In the genomic region with DNA sequence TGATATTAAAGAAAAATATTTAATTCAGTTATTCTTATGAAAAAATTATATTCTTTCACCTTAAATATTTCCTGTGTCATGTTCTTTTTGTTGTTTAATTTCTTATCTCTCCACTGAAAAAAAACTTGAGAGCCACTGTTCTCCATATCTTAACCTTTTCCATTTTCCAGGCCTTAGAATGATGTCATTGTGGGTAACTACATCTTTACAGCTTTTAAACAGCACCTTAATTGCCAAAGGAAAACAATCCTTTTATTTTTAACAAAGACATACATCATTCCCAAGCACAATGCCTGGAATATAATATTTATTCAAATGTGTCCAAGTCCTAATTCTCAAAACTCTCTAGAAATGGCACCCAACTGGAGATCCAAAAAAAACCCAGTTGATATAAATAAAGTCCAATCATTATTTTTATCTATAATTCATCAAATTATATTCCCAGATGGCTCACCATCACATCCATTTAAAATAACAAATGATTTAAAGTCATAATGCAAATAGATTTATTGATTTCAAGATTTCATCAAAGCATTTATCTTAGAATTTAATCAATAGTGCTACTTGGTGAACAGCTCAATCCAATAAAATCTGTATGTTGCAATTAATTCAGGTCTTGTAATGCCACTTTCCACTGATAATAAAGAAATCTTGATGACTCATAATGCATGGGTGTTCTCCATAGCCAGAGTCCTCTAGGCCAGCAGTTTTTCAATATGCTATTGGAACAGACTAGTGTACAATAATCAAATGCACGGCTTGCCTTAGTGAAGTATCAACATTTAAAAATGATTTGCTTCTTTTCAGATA, we compare ENCODE assay signal across 18 cellular contexts.
DNase-seq lines count a peak whose midpoint lies in the region; ATAC-seq, FAIRE-seq and TF ChIP-seq lines count a peak whose summit lies in the region.
"Had no signal": no experiment of that assay in that cellular context is flagged by ENCODE, and none has a peak within 500 bp of the region (broad histone marks: within the 10 kb centered on the region; RNA-seq: fewer than 3 reads in every experiment).

No MANE protein-coding gene starts in this region.

- H3K4me1 Mint-ChIP-seq in T-helper 17 cell: no peaks in the 10 kb centered on the region
- H3K4me1 Mint-ChIP-seq: IgD-negative memory B cell had no signal

- BruUV-seq in HepG2 (replicated peaks; lab: Mats Ljungman, UMichigan): no TSS peak

- TF ChIP-seq POLR2A in HepG2 (IDR thresholded peaks at IDR 0.05; ENCODE audit: insufficient read depth in 1 of 2, low read depth in 2 of 2, low read length in 2 of 2) (no peak), right lobe of liver (IDR thresholded peaks at IDR 0.05) (no peak)

- H3K4me3 ChIP-seq in HepG2 (replicated peaks in 1 of 3; ENCODE audit: insufficient read depth in 1 of 3, low read depth in 2 of 3, low read length in 3 of 3) (no peak overlapping the region), right lobe of liver (no peak overlapping the region), fibroblast of villous mesenchyme (ENCODE audit: low read depth, low read length) (no peak overlapping the region), ascending aorta (no peak overlapping the region)
- H3K4me3 ChIP-seq: BLaER1 treated with 17β-estradiol and CSF1 and Interleukin-3, amounts not matched to agents 10 nM and 100 nM had no signal

- H3K9me3 ChIP-seq in HepG2 (ENCODE audit: low read length): no peaks in the 10 kb centered on the region
- H3K9me3 ChIP-seq in right lobe of liver: no peaks in the 10 kb centered on the region
- no peaks in the 10 kb centered on the region for H3K9me3 ChIP-seq in T-helper 17 cell (ENCODE audit: control insufficient read depth, low read length, poor library complexity, severe bottlenecking)
- no peaks in the 10 kb centered on the region for H3K9me3 ChIP-seq in ascending aorta
- H3K9me3 ChIP-seq: BLaER1 treated with 17β-estradiol and CSF1 and Interleukin-3, amounts not matched to agents 10 nM and 100 nM had no signal

- no peak overlapping the region for H3K27ac Mint-ChIP-seq in T-helper 17 cell
- H3K27ac Mint-ChIP-seq: IgD-negative memory B cell had no signal

- FAIRE-seq in HepG2 (lab: Jason Lieb, UNC): no peak
- FAIRE-seq: A204.1, GM12892, H1 had no signal

- H3K79me2 ChIP-seq in HepG2 (ENCODE audit: insufficient read depth, low read length): no peaks in the 10 kb centered on the region

- peaks cover 14% of the 10 kb centered on the region for H3K27me3 Mint-ChIP-seq in T-helper 17 cell

- CTCF ChIA-PET in HepG2 (lab: Yijun Ruan, JAX; ENCODE audit: low intra/inter-chr PET ratio, low total read pairs): no interaction called here

- H3K27me3 ChIP-seq in HepG2 (ENCODE audit: control insufficient read depth in 1 of 2, insufficient read depth in 2 of 2, low read length in 2 of 2): no peaks in the 10 kb centered on the region
- H3K27me3 ChIP-seq in right lobe of liver: no peaks in the 10 kb centered on the region
- H3K27me3 ChIP-seq in ascending aorta: no peaks in the 10 kb centered on the region
- H3K27me3 ChIP-seq: BLaER1 treated with 17β-estradiol and CSF1 and Interleukin-3, amounts not matched to agents 10 nM and 100 nM had no signal

- ATAC-seq in HepG2: no peak
- no peak for ATAC-seq in right lobe of liver
- no peak for ATAC-seq in T-helper 17 cell
- no peak for ATAC-seq in HG02759 (IDR thresholded peaks at IDR 0.05; ENCODE audit: unreplicated experiment)

- WGBS in HepG2 (ENCODE audit: low lambda C conversion rate): 95% methylated on average over 1 of the region's 1 CpG
- 100% methylated on average over 1 of the region's 1 CpG for WGBS in right lobe of liver (ENCODE audit: insufficient coverage, low coverage, low lambda C conversion rate, missing lambda C conversion rate)

- H3K27ac ChIP-seq in HepG2 (ENCODE audit: extremely low read length, insufficient read depth, low read length) (no peak overlapping the region), right lobe of liver (no peak overlapping the region), ascending aorta (no peak overlapping the region)
- H3K27ac ChIP-seq: BLaER1 treated with 17β-estradiol and CSF1 and Interleukin-3, amounts not matched to agents 10 nM and 100 nM had no signal

- TF ChIP-seq CTCF in HepG2 (CRISPR knock-in tag; IDR thresholded peaks at IDR 0.05) (no peak), right lobe of liver (IDR thresholded peaks at IDR 0.05) (no peak), fibroblast of villous mesenchyme (IDR thresholded peaks at IDR 0.05; ENCODE audit: insufficient read depth, low read depth, low read length) (no peak), ascending aorta (IDR thresholded peaks at IDR 0.05) (no peak)

- H3K36me3 ChIP-seq in HepG2 (replicated peaks in 1 of 2; ENCODE audit: control insufficient read depth in 1 of 2, insufficient read depth in 2 of 2, low read length in 2 of 2) (no peaks in the 10 kb centered on the region), right lobe of liver (no peaks in the 10 kb centered on the region), ascending aorta (no peaks in the 10 kb centered on the region)
- H3K36me3 ChIP-seq: BLaER1 treated with 17β-estradiol and CSF1 and Interleukin-3, amounts not matched to agents 10 nM and 100 nM had no signal

- intact Hi-C loops in HepG2 (cut with micrococcal nuclease; ENCODE audit: unreplicated experiment) (no loop called here), right lobe of liver (cut with DNase I) (no loop called here), ascending aorta (cut with DNase I) (no loop called here)

- H3K4me1 ChIP-seq in HepG2 (ENCODE audit: insufficient read depth, low read length) (peaks cover 41% of the 10 kb centered on the region), right lobe of liver (peaks cover 0 to 5% (median 0%) of the 10 kb centered on the region in 4 donors), ascending aorta (no peaks in the 10 kb centered on the region)
- H3K4me1 ChIP-seq: BLaER1 treated with 17β-estradiol and CSF1 and Interleukin-3, amounts not matched to agents 10 nM and 100 nM had no signal

- TF ChIP-seq RAD21 in HepG2 (CRISPR knock-in tag; IDR thresholded peaks at IDR 0.05): no peak

- no peaks in the 10 kb centered on the region for H4K20me1 ChIP-seq in HepG2 (ENCODE audit: insufficient read depth, low read length)
- H4K20me1 ChIP-seq: BLaER1 treated with 17β-estradiol and CSF1 and Interleukin-3, amounts not matched to agents 10 nM and 100 nM had no signal

- no peaks in the 10 kb centered on the region for H3K36me3 Mint-ChIP-seq in T-helper 17 cell (ENCODE audit: low read depth)
- H3K36me3 Mint-ChIP-seq: IgD-negative memory B cell had no signal

- H3K4me3 Mint-ChIP-seq in T-helper 17 cell: peak overlapping the region; percentile 49
- H3K4me3 Mint-ChIP-seq: IgD-negative memory B cell had no signal

- POLR2A ChIA-PET in HepG2 (lab: Yijun Ruan, JAX): interaction anchor here (0.8 kb wide), 1 partner anchor 217 kb away, joined by 3 read pairs; no protein-coding TSS in a partner anchor

- no peak overlapping the region for H2AFZ ChIP-seq in HepG2 (ENCODE audit: low read length)

- TF ChIP-seq EP300 in HepG2 (IDR thresholded peaks at IDR 0.05; ENCODE audit: low read depth in 2 of 2, low read length in 2 of 2) (no peak), HepG2 (CRISPR knock-in tag; IDR thresholded peaks at IDR 0.05; ENCODE audit: borderline replicate concordance) (no peak)

- H3K9ac ChIP-seq in HepG2 (ENCODE audit: insufficient read depth, low read depth, low read length): no peak overlapping the region
- H3K9ac ChIP-seq: BLaER1 treated with 17β-estradiol and CSF1 and Interleukin-3, amounts not matched to agents 10 nM and 100 nM had no signal

- in situ Hi-C loops in HepG2 (cut with HindIII; ENCODE audit: extremely low pct_ligation_motif_present, low pct_unique_long_range_greater_than_20kb): no loop called here

- no peak overlapping the region for H3K4me2 ChIP-seq in HepG2 (ENCODE audit: low read depth, low read length)
- H3K4me2 ChIP-seq: BLaER1 treated with 17β-estradiol and CSF1 and Interleukin-3, amounts not matched to agents 10 nM and 100 nM had no signal

- no peak for DNase-seq in HepG2 (ENCODE audit: low spot score)
- no peak for DNase-seq in right lobe of liver
- no peak for DNase-seq in T-helper 17 cell
- DNase-seq in fibroblast of villous mesenchyme (ENCODE audit: low read depth): peak; percentile 36
- DNase-seq in NCI-H774 (lab: John Stamatoyannopoulos, UW): no peak
- no peak for DNase-seq in kidney glomerular epithelial cell (lab: John Stamatoyannopoulos, UW)
- no peak for DNase-seq in ascending aorta (ENCODE audit: low spot score in 2 of 2)
- DNase-seq: DMS 273 treated with DMSO at 0.1 percent for 48 hours; NCI-H187; NCI-H526 treated with DMSO at 0.1 percent for 48 hours; NK-92 treated with Interleukin-12 subunit alpha and Interleukin-12 subunit beta, amount 100 ng/mL, for 24 hours; OCI-M1 had no signal

TF ChIP-seq in HepG2, 621 proteins besides CTCF, POLR2A, EP300 and RAD21:
- TF ChIP-seq KAT2B (IDR thresholded peaks at IDR 0.05; ENCODE audit: borderline replicate concordance, low read depth, low read length) (peak; percentile 13; the same call in 1 of the 2 replicates), ATF7 (IDR thresholded peaks at IDR 0.05) (peak; percentile 25; the same call in 1 of the 2 replicates), ATF7 (CRISPR knock-in tag; IDR thresholded peaks at IDR 0.05) (no peak), HDAC1 (CRISPR knock-in tag; IDR thresholded peaks at IDR 0.05) (no peak)
TF ChIP-seq in HepG2: peak in this region for 2.
